16 cellular contexts compared by ENCODE assay signal in genomic region chr14:100582496-100583165, GRCh38. TPM values are rescaled to one million over a fixed set of nuclear protein-coding genes. Genes with fewer than 3 reads are reported as not detected.
DNase-seq lines count a peak whose midpoint lies in the region; ATAC-seq and TF ChIP-seq lines count a peak whose summit lies in the region.
"Had no signal": no experiment of that assay in that cellular context is flagged by ENCODE, and none has a peak within 500 bp of the region (broad histone marks: within the 10 kb centered on the region; RNA-seq: fewer than 3 reads in every experiment).

No MANE protein-coding gene starts in this region.

- TF ChIP-seq CTCF in left ventricle myocardium inferior (IDR thresholded peaks at IDR 0.05; ENCODE audit: borderline replicate concordance) (no peak), psoas muscle (IDR thresholded peaks at IDR 0.05) (no peak)

- 92 to 94% (median 93%) methylated on average over 16 of the region's 16 CpGs for WGBS in psoas muscle, 3 donors

- H3K36me3 ChIP-seq in H7 (replicated peaks; ENCODE audit: control insufficient read depth, insufficient read depth, low read length) (no peaks in the 10 kb centered on the region), left ventricle myocardium inferior (no peaks in the 10 kb centered on the region), psoas muscle (ENCODE audit: insufficient read depth in 1 of 2, low read depth in 1 of 2) (no peaks in the 10 kb centered on the region)
- H3K36me3 ChIP-seq: HAP-1 had no signal

- H3K4me1 ChIP-seq in left ventricle myocardium inferior: peaks cover 11% of the 10 kb centered on the region
- H3K4me1 ChIP-seq in psoas muscle: no peaks in the 10 kb centered on the region
- H3K4me1 ChIP-seq: Caco-2, HAP-1 had no signal

- H3K27ac ChIP-seq in left ventricle myocardium inferior (replicated peaks) (no peak overlapping the region), psoas muscle (no peak overlapping the region)
- H3K27ac ChIP-seq: C4-2B had no signal

- H3K9me3 ChIP-seq in left ventricle myocardium inferior (replicated peaks): peaks cover 9% of the 10 kb centered on the region
- no peaks in the 10 kb centered on the region for H3K9me3 ChIP-seq in psoas muscle
- H3K9me3 ChIP-seq: Caco-2, HAP-1 had no signal

- intact Hi-C loops in left ventricle myocardium inferior (cut with micrococcal nuclease): no loop called here
- intact Hi-C loops in psoas muscle (cut with DNase I): no loop called here

- H3K27me3 ChIP-seq in H7 (ENCODE audit: control insufficient read depth, insufficient read depth, low read length): peaks cover 22% of the 10 kb centered on the region
- H3K27me3 ChIP-seq in left ventricle myocardium inferior (ENCODE audit: low read depth): peaks cover 33% of the 10 kb centered on the region
- H3K27me3 ChIP-seq in psoas muscle (ENCODE audit: insufficient read depth in 3 of 3, low read length in 2 of 3): peaks cover 0 to 14% (median 4%) of the 10 kb centered on the region in 3 donors

- DNase-seq in activated effector memory CD4-positive, alpha-beta T cell treated with anti-CD3 and anti-CD28 coated beads, Interleukin-2, amount 50 U/mL, for 16 hours: peak; percentile 53
- no peak for DNase-seq in activated effector memory CD4-positive, alpha-beta T cell treated with Interleukin-2 at 50 U/mL for 16 hours
- peak; percentile 25 for DNase-seq in H7
- DNase-seq in left ventricle myocardium inferior: peak; percentile 9
- DNase-seq in psoas muscle: peak; percentile 1 to 34
- no peak for DNase-seq in NCI-H2107 treated with DMSO at 0.1 percent for 48 hours (lab: John Stamatoyannopoulos, UW; ENCODE audit: unreplicated experiment)
- DNase-seq: Caco-2, DMS79, NCI-H1436, NCI-H2029 treated with DMSO at 0.1 percent for 48 hours, NCI-H524 had no signal

- no peak overlapping the region for H3K4me3 ChIP-seq in H7 (ENCODE audit: insufficient read depth, low read depth, low read length)
- H3K4me3 ChIP-seq in left ventricle myocardium inferior: no peak overlapping the region
- H3K4me3 ChIP-seq in psoas muscle: no peak overlapping the region
- H3K4me3 ChIP-seq: GM12878, HAP-1 had no signal

- ATAC-seq in psoas muscle: no peak
- no peak for ATAC-seq in HG03432 (IDR thresholded peaks at IDR 0.05; ENCODE audit: unreplicated experiment)
- ATAC-seq in HG03095 (IDR thresholded peaks at IDR 0.05; ENCODE audit: unreplicated experiment): no peak
- ATAC-seq: GM12878 had no signal

RNA-seq across cellular contexts. Expression of gene BEGAIN, which starts 4.6 kb away (rescaled TPM):
- 1.3 and 3.3 TPM in 2 replicates for total RNA-seq in H7 (2014; rRNA removed; shearing (Covaris generic))
- total RNA-seq in left ventricle myocardium inferior: 1.9 TPM
- 1 to 10 TPM in 2 of 4 donors, under 1 TPM in 2; 0.13 to 1.0 (median 0.91) TPM for total RNA-seq in psoas muscle
- polyA plus RNA-seq in psoas muscle: under 1 TPM in 2 of 3 donors, not detected in 1; 0.08 to 0.14 TPM

Comparison
In these comparisons a context has a peak if more than half of its experiments do, and no peak if none do; other contexts are left out.
1. DNase-seq: peak in activated effector memory CD4-positive, alpha-beta T cell treated with anti-CD3 and anti-CD28 coated beads, Interleukin-2, amount 50 U/mL, for 16 hours (single experiment), H7 (single experiment), left ventricle myocardium inferior (single experiment) and psoas muscle (2 of 2); none in activated effector memory CD4-positive, alpha-beta T cell treated with Interleukin-2 at 50 U/mL for 16 hours (single experiment) and NCI-H2107 treated with DMSO at 0.1 percent for 48 hours (single experiment).